14 cellular contexts compared by ENCODE assay signal in genomic region chr2:45974056-45974455, GRCh38.
DNase-seq lines count a peak whose midpoint lies in the region; ATAC-seq and TF ChIP-seq lines count a peak whose summit lies in the region.
"Had no signal": no experiment of that assay in that cellular context is flagged by ENCODE, and none has a peak within 500 bp of the region (broad histone marks: within the 10 kb centered on the region; RNA-seq: fewer than 3 reads in every experiment).

No MANE protein-coding gene starts in this region.

- no peaks in the 10 kb centered on the region for H3K27me3 Mint-ChIP-seq in stimulated activated naive B cell treated with anti-CD40 and anti-IgM and Interleukin-4, amounts not matched to agents 10 μg/mL and 1 μg/mL and 100 μg/mL, for 72 hours
- H3K27me3 Mint-ChIP-seq in CD8-positive, alpha-beta memory T cell = peaks cover 0 to 1% of the 10 kb centered on the region in 2 donors

- POLR2A ChIA-PET in CD8-positive, alpha-beta memory T cell (lab: Charles Lee) = no interaction called here

- no peak for TF ChIP-seq CTCF in gastroesophageal sphincter (IDR thresholded peaks at IDR 0.05)
- TF ChIP-seq CTCF in spleen (IDR thresholded peaks at IDR 0.05 in 8 of 11, conservative IDR thresholded peaks at IDR 0.05 in 3 of 11) = no peak

- peak overlapping the region; percentile 67 for H3K27ac Mint-ChIP-seq in stimulated activated naive B cell treated with anti-CD40 and anti-IgM and Interleukin-4, amounts not matched to agents 10 μg/mL and 1 μg/mL and 100 μg/mL, for 72 hours
- peak overlapping the region in 1 of 8 donors; percentile 36 for H3K27ac Mint-ChIP-seq in CD8-positive, alpha-beta memory T cell
- H3K27ac Mint-ChIP-seq: naive thymus-derived CD4-positive, alpha-beta T cell; T-helper 2 cell treated with Interferon-gamma antibody and Interleukin-4, amounts not matched to agents 5 μg/mL and 100 μg/mL, for 36 hours had no signal

- WGBS in gastroesophageal sphincter (ENCODE audit: low coverage in 1 of 2), 2 donors = 88 to 94% methylated on average over 3 to 4 of the region's 4 CpGs
- WGBS in spleen, 5 donors = 69 to 93% (median 88%) methylated on average over 4 of the region's 4 CpGs

- intact Hi-C loops in spleen (cut with DNase I; ENCODE audit: low total_unique reads) = no loop called here

- H3K9me3 ChIP-seq in gastroesophageal sphincter (no peaks in the 10 kb centered on the region), spleen (no peaks in the 10 kb centered on the region)
- no peaks in the 10 kb centered on the region for H3K9me3 ChIP-seq in CD8-positive, alpha-beta memory T cell (ENCODE audit: low read length)
- H3K9me3 ChIP-seq: right lobe of liver had no signal

- H3K4me1 ChIP-seq in gastroesophageal sphincter (peaks cover 0 to 5% (median 0%) of the 10 kb centered on the region in 3 donors), spleen (peaks cover 0 to 3% (median 0%) of the 10 kb centered on the region in 6 donors)
- no peaks in the 10 kb centered on the region for H3K4me1 ChIP-seq in CD8-positive, alpha-beta memory T cell (ENCODE audit: insufficient read depth, low read length)

- no peak overlapping the region for H3K4me3 Mint-ChIP-seq in stimulated activated naive B cell treated with anti-CD40 and anti-IgM and Interleukin-4, amounts not matched to agents 10 μg/mL and 1 μg/mL and 100 μg/mL, for 72 hours
- H3K4me3 Mint-ChIP-seq in CD8-positive, alpha-beta memory T cell = no peak overlapping the region
- H3K4me3 Mint-ChIP-seq: naive thymus-derived CD4-positive, alpha-beta T cell; T-helper 2 cell treated with Interferon-gamma antibody and Interleukin-4, amounts not matched to agents 5 μg/mL and 100 μg/mL, for 36 hours had no signal

- H3K36me3 ChIP-seq in gastroesophageal sphincter (peaks cover 0 to 12% of the 10 kb centered on the region in 2 donors), spleen (peaks cover 0 to 15% (median 0%) of the 10 kb centered on the region in 6 donors)
- no peaks in the 10 kb centered on the region for H3K36me3 ChIP-seq in CD8-positive, alpha-beta memory T cell (ENCODE audit: insufficient read depth, low read length)
- H3K36me3 ChIP-seq: right lobe of liver had no signal

- H3K36me3 Mint-ChIP-seq in stimulated activated naive B cell treated with anti-CD40 and anti-IgM and Interleukin-4, amounts not matched to agents 10 μg/mL and 1 μg/mL and 100 μg/mL, for 72 hours = peaks cover 3 to 10% of the 10 kb centered on the region in 2 donors
- H3K36me3 Mint-ChIP-seq in CD8-positive, alpha-beta memory T cell = peaks cover 0 to 5% (median under 1%) of the 10 kb centered on the region in 3 donors

- H3K27me3 ChIP-seq in gastroesophageal sphincter = no peaks in the 10 kb centered on the region
- H3K27me3 ChIP-seq in CD8-positive, alpha-beta memory T cell (ENCODE audit: insufficient read depth, low read length, poor library complexity, severe bottlenecking) = no peaks in the 10 kb centered on the region
- H3K27me3 ChIP-seq in spleen (replicated peaks in 1 of 7) = no peaks in the 10 kb centered on the region
- H3K27me3 ChIP-seq: right lobe of liver had no signal

- H3K4me3 ChIP-seq in gastroesophageal sphincter (no peak overlapping the region), spleen (no peak overlapping the region)
- no peak overlapping the region for H3K4me3 ChIP-seq in CD8-positive, alpha-beta memory T cell (ENCODE audit: low read length)
- H3K4me3 ChIP-seq: right lobe of liver had no signal

- H3K9me3 Mint-ChIP-seq in stimulated activated naive B cell treated with anti-CD40 and anti-IgM and Interleukin-4, amounts not matched to agents 10 μg/mL and 1 μg/mL and 100 μg/mL, for 72 hours = no peaks in the 10 kb centered on the region
- no peaks in the 10 kb centered on the region for H3K9me3 Mint-ChIP-seq in CD8-positive, alpha-beta memory T cell
- H3K9me3 Mint-ChIP-seq: naive thymus-derived CD4-positive, alpha-beta T cell; T-helper 2 cell treated with Interferon-gamma antibody and Interleukin-4, amounts not matched to agents 5 μg/mL and 100 μg/mL, for 36 hours had no signal

- DNase-seq in stimulated activated naive B cell treated with anti-CD40 and anti-IgM and Interleukin-4, amounts not matched to agents 10 μg/mL and 1 μg/mL and 100 μg/mL, for 72 hours = no peak
- no peak for DNase-seq in CD8-positive, alpha-beta memory T cell
- DNase-seq in spleen = no peak
- DNase-seq: dermis blood vessel endothelial cell; kidney; naive thymus-derived CD4-positive, alpha-beta T cell; PC-3; right lobe of liver had no signal

- CTCF ChIA-PET in CD8-positive, alpha-beta memory T cell (lab: Charles Lee) = no interaction called here

- H3K27ac ChIP-seq in gastroesophageal sphincter = no peak overlapping the region
- no peak overlapping the region for H3K27ac ChIP-seq in CD8-positive, alpha-beta memory T cell (ENCODE audit: low read depth, low read length)
- H3K27ac ChIP-seq in spleen = no peak overlapping the region
- H3K27ac ChIP-seq: right lobe of liver had no signal

- no peak for TF ChIP-seq EP300 in gastroesophageal sphincter (IDR thresholded peaks at IDR 0.05)

- peak; percentile 79 for ATAC-seq in GM19023 (IDR thresholded peaks at IDR 0.05; ENCODE audit: unreplicated experiment)
- ATAC-seq in GM21619 (IDR thresholded peaks at IDR 0.05; ENCODE audit: unreplicated experiment) = peak; percentile 75
- ATAC-seq in HG03108 (IDR thresholded peaks at IDR 0.05; ENCODE audit: unreplicated experiment) = peak; percentile 84
- peak; percentile 69 to 80 for ATAC-seq in stimulated activated naive B cell treated with anti-CD40 and anti-IgM and Interleukin-4, amounts not matched to agents 10 μg/mL and 1 μg/mL and 100 μg/mL, for 72 hours (replicated peaks)
- no peak for ATAC-seq in gastroesophageal sphincter
- ATAC-seq in HG03520 (IDR thresholded peaks at IDR 0.05; ENCODE audit: unreplicated experiment) = no peak
- ATAC-seq: naive thymus-derived CD4-positive, alpha-beta T cell; PC-3 had no signal

- TF ChIP-seq POLR2A in gastroesophageal sphincter (IDR thresholded peaks at IDR 0.05) (no peak), spleen (IDR thresholded peaks at IDR 0.05) (no peak)

- peaks cover 29 to 44% of the 10 kb centered on the region in 2 donors for H3K4me1 Mint-ChIP-seq in stimulated activated naive B cell treated with anti-CD40 and anti-IgM and Interleukin-4, amounts not matched to agents 10 μg/mL and 1 μg/mL and 100 μg/mL, for 72 hours
- no peaks in the 10 kb centered on the region for H3K4me1 Mint-ChIP-seq in CD8-positive, alpha-beta memory T cell

Comparison
In these comparisons a context has a peak if more than half of its experiments do, and no peak if none do; other contexts are left out.
1. ATAC-seq: peak in GM19023 (single experiment), GM21619 (single experiment), HG03108 (single experiment) and stimulated activated naive B cell treated with anti-CD40 and anti-IgM and Interleukin-4, amounts not matched to agents 10 μg/mL and 1 μg/mL and 100 μg/mL, for 72 hours (2 of 2); none in gastroesophageal sphincter (single experiment) and HG03520 (single experiment).